ENCODE assay signal across 8 cellular contexts in genomic region chr6:43702522-43703440, GRCh38. TPM values are rescaled to one million over a fixed set of nuclear protein-coding genes. Genes with fewer than 3 reads are reported as not detected.
A peak's percentile ranks its signal among the peaks of the same experiment; 100 is the strongest.
DNase-seq lines count a peak whose midpoint lies in the region; ATAC-seq and TF ChIP-seq lines count a peak whose summit lies in the region.

No MANE protein-coding gene starts in this region.

- intact Hi-C loops in heart right ventricle (cut with DNase I), result no loop called here

- TF ChIP-seq CTCF in GM10248 (IDR thresholded peaks at IDR 0.05; ENCODE audit: control extremely low read depth, extremely low read depth, low read depth, missing control alignments), result no peak
- no peak for TF ChIP-seq CTCF in heart right ventricle (IDR thresholded peaks at IDR 0.05)

- 23 to 25% methylated on average over 15 of the region's 15 CpGs for WGBS in heart right ventricle, 2 donors

- H3K4me1 Mint-ChIP-seq in activated naive CD8-positive, alpha-beta T cell treated with anti-CD3 and anti-CD28 coated beads, Interleukin-2, amount 10 ng/mL, durations not matched to agents 7 days and 5 days, result peaks cover 5% of the 10 kb centered on the region

- POLR2A ChIA-PET in GM10248 (lab: Yijun Ruan, JAX), result no interaction called here
- POLR2A ChIA-PET in activated naive CD8-positive, alpha-beta T cell treated with anti-CD3 and anti-CD28 coated beads, Interleukin-2, amount 10 ng/mL, durations not matched to agents 7 days and 5 days (lab: Charles Lee), result no interaction called here

- no peaks in the 10 kb centered on the region for H3K36me3 Mint-ChIP-seq in activated naive CD8-positive, alpha-beta T cell treated with anti-CD3 and anti-CD28 coated beads, Interleukin-2, amount 10 ng/mL, durations not matched to agents 7 days and 5 days

- no peaks in the 10 kb centered on the region for H3K9me3 Mint-ChIP-seq in activated naive CD8-positive, alpha-beta T cell treated with anti-CD3 and anti-CD28 coated beads, Interleukin-2, amount 10 ng/mL, durations not matched to agents 7 days and 5 days

- peaks cover 60% of the 10 kb centered on the region for H3K27me3 Mint-ChIP-seq in activated naive CD8-positive, alpha-beta T cell treated with anti-CD3 and anti-CD28 coated beads, Interleukin-2, amount 10 ng/mL, durations not matched to agents 7 days and 5 days

- no peaks in the 10 kb centered on the region for H3K79me2 ChIP-seq in ACC112 (ENCODE audit: control insufficient read depth, insufficient read depth, low read length, unreplicated experiment)

- peak overlapping the region; percentile 86 for H2AFZ ChIP-seq in ACC112 (ENCODE audit: low read length, unreplicated experiment)

- CTCF ChIA-PET in GM10248 (lab: Yijun Ruan, JAX), result interaction anchor here (0.7 to 4.4 kb wide), 4 partner anchors 8 to 371 kb away, joined by 3 to 21 read pairs (median 3); no protein-coding TSS in a partner anchor

- H3K27ac Mint-ChIP-seq in activated naive CD8-positive, alpha-beta T cell treated with anti-CD3 and anti-CD28 coated beads, Interleukin-2, amount 10 ng/mL, durations not matched to agents 7 days and 5 days, result peak overlapping the region; percentile 19

- H3K4me1 ChIP-seq in ACC112 (ENCODE audit: control insufficient read depth, insufficient read depth, low read length, unreplicated experiment) (peaks cover 43% of the 10 kb centered on the region), heart right ventricle (peaks cover 19 to 90% (median 71%) of the 10 kb centered on the region in 9 donors)

- DNase-seq in GM10248 (ENCODE audit: extremely low spot score) (peak; percentile 58), NCI-H1092 treated with DMSO at 0.1 percent for 48 hours (lab: John Stamatoyannopoulos, UW) (peak; percentile 22), heart right ventricle (peak; percentile 94 to 96), pons (ENCODE audit: low spot score) (peak; percentile 10), GF-D8 (lab: John Stamatoyannopoulos, UW) (no peak), activated T-cell treated with anti-CD3 and anti-CD28 coated beads for 4 hours (no peak)
- DNase-seq in activated naive CD8-positive, alpha-beta T cell treated with anti-CD3 and anti-CD28 coated beads, Interleukin-2, amount 10 ng/mL, durations not matched to agents 7 days and 5 days, result no peak

- H3K4me3 ChIP-seq in ACC112 (ENCODE audit: low read depth, low read length) (peak overlapping the region; percentile 17; the same call in 1 of the 2 replicates), heart right ventricle (peak overlapping the region in 1 of 10 donors; percentile 14)

- H3K27ac ChIP-seq in ACC112 (ENCODE audit: low read depth, low read length), result peak overlapping the region; percentile 86
- H3K27ac ChIP-seq in heart right ventricle, result peak overlapping the region; percentile 80 to 95 (median 88)

- H3K9me3 ChIP-seq in heart right ventricle, result no peaks in the 10 kb centered on the region

- peak; percentile 34 for ATAC-seq in activated naive CD8-positive, alpha-beta T cell treated with anti-CD3 and anti-CD28 coated beads, Interleukin-2, amount 10 ng/mL, durations not matched to agents 7 days and 5 days (ENCODE audit: low read depth)
- ATAC-seq in heart right ventricle, result peak; percentile 96 to 98 (median 96)

- H3K36me3 ChIP-seq in ACC112 (ENCODE audit: insufficient read depth, low read length) (no peaks in the 10 kb centered on the region), heart right ventricle (no peaks in the 10 kb centered on the region)

- no peaks in the 10 kb centered on the region for H3K27me3 ChIP-seq in ACC112 (ENCODE audit: insufficient read depth, low read length)
- H3K27me3 ChIP-seq in heart right ventricle, result no peaks in the 10 kb centered on the region

- no peak overlapping the region for H3K4me3 Mint-ChIP-seq in activated naive CD8-positive, alpha-beta T cell treated with anti-CD3 and anti-CD28 coated beads, Interleukin-2, amount 10 ng/mL, durations not matched to agents 7 days and 5 days

RNA-seq across cellular contexts. Expression of gene MRPS18A, which starts 15.2 kb away (rescaled TPM):
- 10 to 100 TPM; 38.3 to 40.3 TPM for total RNA-seq in activated naive CD8-positive, alpha-beta T cell treated with anti-CD3 and anti-CD28 coated beads, Interleukin-2, amount 10 ng/mL, durations not matched to agents 7 days and 5 days
- total RNA-seq in heart right ventricle, result 10 to 100 TPM; 36.0 to 52.9 (median 40.6) TPM
- polyA plus RNA-seq in heart right ventricle, result 100 to 1,000 TPM in 1 of 2 donors, 10 to 100 TPM in 1; 30.4 to 103 TPM

RNA-seq across cellular contexts. Expression of gene RSPH9, which starts 57.9 kb away (rescaled TPM):
- not detected for total RNA-seq in activated naive CD8-positive, alpha-beta T cell treated with anti-CD3 and anti-CD28 coated beads, Interleukin-2, amount 10 ng/mL, durations not matched to agents 7 days and 5 days
- total RNA-seq in heart right ventricle, result under 1 TPM in 5 of 10 donors, not detected in 5; 0.09 to 0.15 (median 0.12) TPM
- polyA plus RNA-seq in heart right ventricle, result under 1 TPM; 0.44 to 0.45 TPM

Comparison
In these comparisons a context has a peak if more than half of its experiments do, and no peak if none do; other contexts are left out.
1. DNase-seq: peak in GM10248 (single experiment), NCI-H1092 treated with DMSO at 0.1 percent for 48 hours (single experiment), heart right ventricle (2 of 2) and pons (single experiment); none in activated naive CD8-positive, alpha-beta T cell treated with anti-CD3 and anti-CD28 coated beads, Interleukin-2, amount 10 ng/mL, durations not matched to agents 7 days and 5 days (single experiment), GF-D8 (single experiment) and activated T-cell treated with anti-CD3 and anti-CD28 coated beads for 4 hours (single experiment).